Comparison of ENCODE assay signal across 24 cellular contexts in genomic region chr19:3053780-3054179, GRCh38. TPM values are rescaled to one million over a fixed set of nuclear protein-coding genes. Genes with fewer than 3 reads are reported as not detected.
A peak's percentile ranks its signal among the peaks of the same experiment; 100 is the strongest.
DNase-seq lines count a peak whose midpoint lies in the region; ATAC-seq and TF ChIP-seq lines count a peak whose summit lies in the region.
"Had no signal": no experiment of that assay in that cellular context is flagged by ENCODE, and none has a peak within 500 bp of the region (broad histone marks: within the 10 kb centered on the region; RNA-seq: fewer than 3 reads in every experiment).

No MANE protein-coding gene starts in this region.

- no peaks in the 10 kb centered on the region for H4K20me1 ChIP-seq in mammary epithelial cell (ENCODE audit: insufficient read depth, low read length)

- H3K36me3 ChIP-seq in breast epithelium (no peaks in the 10 kb centered on the region), mammary epithelial cell (ENCODE audit: insufficient read depth, low read length) (no peaks in the 10 kb centered on the region), RWPE2 (ENCODE audit: low read depth) (peaks cover 49% of the 10 kb centered on the region), lower lobe of right lung (peaks cover 65% of the 10 kb centered on the region), thymus (ENCODE audit: control insufficient read depth, insufficient read depth) (peaks cover 54% of the 10 kb centered on the region), mucosa of descending colon (ENCODE audit: low read depth) (peaks cover 5% of the 10 kb centered on the region)

- CTCF ChIA-PET in mammary epithelial cell (lab: Charles Lee; ENCODE audit: low non-redundant PET) = no interaction called here

- H3K27me3 ChIP-seq in breast epithelium (no peaks in the 10 kb centered on the region), mammary epithelial cell (ENCODE audit: insufficient read depth, low read length) (no peaks in the 10 kb centered on the region), RWPE2 (ENCODE audit: insufficient read depth, poor library complexity, severe bottlenecking) (no peaks in the 10 kb centered on the region), lower lobe of right lung (ENCODE audit: low read depth) (no peaks in the 10 kb centered on the region), thymus (ENCODE audit: control insufficient read depth, insufficient read depth) (no peaks in the 10 kb centered on the region)
- H3K27me3 ChIP-seq: BE2C had no signal

- TF ChIP-seq CTCF in breast epithelium (IDR thresholded peaks at IDR 0.05) (no peak), mammary epithelial cell (conservative IDR thresholded peaks at IDR 0.05 in 1 of 2, IDR thresholded peaks at IDR 0.05 in 1 of 2; ENCODE audit: extremely low read depth in 1 of 2, insufficient read depth in 1 of 2, low read depth in 1 of 2, low read length in 2 of 2) (no peak), RWPE2 (IDR thresholded peaks at IDR 0.05; ENCODE audit: poor library complexity, severe bottlenecking) (no peak), lower lobe of right lung (IDR thresholded peaks at IDR 0.05) (no peak), mucosa of descending colon (IDR thresholded peaks at IDR 0.05) (no peak)

- TF ChIP-seq POLR2A in breast epithelium (IDR thresholded peaks at IDR 0.05) = no peak

- ATAC-seq in RWPE2 (ENCODE audit: low read depth) = no peak
- ATAC-seq in lower lobe of right lung = no peak
- ATAC-seq in mucosa of descending colon = no peak
- ATAC-seq: Panc1 had no signal

- BruUV-seq in mammary epithelial cell (replicated peaks; lab: Mats Ljungman, UMichigan) = no TSS peak

- peaks cover 11 to 43% of the 10 kb centered on the region in 2 donors for H3K4me1 ChIP-seq in breast epithelium
- peaks cover 51% of the 10 kb centered on the region for H3K4me1 ChIP-seq in mammary epithelial cell (ENCODE audit: insufficient read depth, low read length)
- H3K4me1 ChIP-seq in RWPE2 (ENCODE audit: insufficient read depth, poor library complexity, severe bottlenecking) = peaks cover 36% of the 10 kb centered on the region
- peaks cover 37% of the 10 kb centered on the region for H3K4me1 ChIP-seq in lower lobe of right lung
- peaks cover 20% of the 10 kb centered on the region for H3K4me1 ChIP-seq in thymus (ENCODE audit: control insufficient read depth, insufficient read depth, low read length)
- peaks cover 18% of the 10 kb centered on the region for H3K4me1 ChIP-seq in mucosa of descending colon (ENCODE audit: low read depth)
- H3K4me1 ChIP-seq: HAP-1 had no signal

- dilution Hi-C loops in mammary epithelial cell (cut with HindIII; ENCODE audit: low sequenced_read_pairs) = loop anchor here (10.0 kb wide), 1 partner anchor 181 kb away; no protein-coding TSS in a partner anchor

- H3K9me3 ChIP-seq in breast epithelium (no peaks in the 10 kb centered on the region), mammary epithelial cell (replicated peaks; ENCODE audit: insufficient read depth, low read length) (no peaks in the 10 kb centered on the region), RWPE2 (ENCODE audit: severe bottlenecking) (no peaks in the 10 kb centered on the region), lower lobe of right lung (no peaks in the 10 kb centered on the region), thymus (ENCODE audit: control insufficient read depth) (no peaks in the 10 kb centered on the region), mucosa of descending colon (no peaks in the 10 kb centered on the region)
- H3K9me3 ChIP-seq: BE2C, HAP-1 had no signal

- in situ Hi-C loops in mammary epithelial cell (cut with MboI; ENCODE audit: low sequenced_read_pairs in 2 of 2) = no loop called here

- WGBS in mammary epithelial cell (ENCODE audit: low coverage, missing lambda C conversion rate) = 34% methylated on average over 14 of the region's 21 CpGs
- WGBS in thymus = 92% methylated on average over 21 of the region's 21 CpGs

- DNase-seq in breast epithelium (ENCODE audit: low spot score in 2 of 2) (no peak), mammary epithelial cell (no peak), RWPE2 (ENCODE audit: low spot score) (no peak), lower lobe of right lung (peak; percentile 36), dermis blood vessel endothelial cell (no peak), mucosa of descending colon (no peak), NCI-H128 (lab: John Stamatoyannopoulos, UW; ENCODE audit: unreplicated experiment) (no peak)
- DNase-seq: 8988T; BE2C; Calu3; CD4-positive, alpha-beta memory T cell; DMS53; EL; MM.1S; NCI-H1092; NCI-H2081; NCI-H446 treated with DMSO at 0.1 percent for 48 hours; NCI-H69; SHP77 had no signal

- H3K4me3 ChIP-seq in breast epithelium (no peak overlapping the region), mammary epithelial cell (replicated peaks in 1 of 3; ENCODE audit: insufficient read depth in 1 of 3, low read depth in 2 of 3, low read length in 3 of 3) (no peak overlapping the region), RWPE2 (ENCODE audit: severe bottlenecking) (no peak overlapping the region), lower lobe of right lung (no peak overlapping the region), thymus (ENCODE audit: low read length) (no peak overlapping the region), mucosa of descending colon (no peak overlapping the region)
- H3K4me3 ChIP-seq: GM12878, HAP-1 had no signal

- no peak overlapping the region for H2AFZ ChIP-seq in mammary epithelial cell (ENCODE audit: low read depth, low read length)

- intact Hi-C loops in breast epithelium (cut with DNase I; ENCODE audit: low total_unique reads) = loop anchor here (5.0 kb wide), 1 partner anchor 1619 kb away; the partner anchor contains the start of gene MYDGF
- intact Hi-C loops in mammary epithelial cell (cut with micrococcal nuclease) = no loop called here
- intact Hi-C loops in lower lobe of right lung (cut with DNase I) = no loop called here
- intact Hi-C loops in mucosa of descending colon (cut with DNase I, micrococcal nuclease) = no loop called here

- H3K27ac ChIP-seq in breast epithelium = peak overlapping the region; percentile 87 to 93
- H3K27ac ChIP-seq in mammary epithelial cell (ENCODE audit: insufficient read depth, low read depth, low read length) = no peak overlapping the region
- peak overlapping the region; percentile 96 for H3K27ac ChIP-seq in RWPE2 (ENCODE audit: poor library complexity, severe bottlenecking)
- no peak overlapping the region for H3K27ac ChIP-seq in lower lobe of right lung
- peak overlapping the region; percentile 59 for H3K27ac ChIP-seq in thymus (ENCODE audit: low read depth)
- H3K27ac ChIP-seq: HL-60 had no signal

- H3K9ac ChIP-seq in mammary epithelial cell (ENCODE audit: insufficient read depth, low read length) = no peak overlapping the region

- H3K4me2 ChIP-seq in mammary epithelial cell (ENCODE audit: insufficient read depth, low read depth, low read length) = no peak overlapping the region

- H3K79me2 ChIP-seq in mammary epithelial cell (ENCODE audit: insufficient read depth, low read length) = peaks cover 13% of the 10 kb centered on the region

RNA-seq across cellular contexts. Expression of gene TLE5, which starts 8.5 kb away (rescaled TPM):
- 100 to 1,000 TPM; 329 to 407 (median 397) TPM for total RNA-seq in breast epithelium
- 100 to 1,000 TPM; 348 to 349 TPM for total RNA-seq in mammary epithelial cell
- 370 TPM for polyA plus RNA-seq in mammary epithelial cell
- 319 TPM for polyA minus RNA-seq in mammary epithelial cell
- total RNA-seq in lower lobe of right lung = 413 TPM
- 540 TPM for polyA plus RNA-seq in thymus
- total RNA-seq in dermis blood vessel endothelial cell = 81.7 and 147 TPM in 2 replicates
- 100 to 1,000 TPM; 427 to 664 (median 556) TPM for total RNA-seq in mucosa of descending colon

RNA-seq across cellular contexts. Expression of gene TLE2, which starts 24.7 kb away (rescaled TPM):
- 10 to 100 TPM; 25.3 to 65.6 (median 35.1) TPM for total RNA-seq in breast epithelium
- 1 to 10 TPM; 4.8 to 7.2 TPM for total RNA-seq in mammary epithelial cell
- 0.87 TPM for polyA plus RNA-seq in mammary epithelial cell
- 0.78 TPM for polyA minus RNA-seq in mammary epithelial cell
- 42.7 TPM for total RNA-seq in lower lobe of right lung
- 16.8 TPM for polyA plus RNA-seq in thymus
- total RNA-seq in dermis blood vessel endothelial cell = 21.8 and 25.7 TPM in 2 replicates
- total RNA-seq in mucosa of descending colon = 10 to 100 TPM; 40.0 to 66.5 (median 63.5) TPM

RNA-seq across cellular contexts. Expression of gene GNA11, which starts 40.4 kb away (rescaled TPM):
- 10 to 100 TPM; 40.5 to 52.0 (median 42.3) TPM for total RNA-seq in breast epithelium
- 10 to 100 TPM; 68.1 to 91.4 TPM for total RNA-seq in mammary epithelial cell
- 67.4 TPM for polyA plus RNA-seq in mammary epithelial cell
- 86.9 TPM for polyA minus RNA-seq in mammary epithelial cell
- 60.6 TPM for total RNA-seq in lower lobe of right lung
- polyA plus RNA-seq in thymus = 18.4 TPM
- 80.8 and 87.2 TPM in 2 replicates for total RNA-seq in dermis blood vessel endothelial cell
- 100 to 1,000 TPM; 182 to 349 (median 234) TPM for total RNA-seq in mucosa of descending colon

Comparison
In these comparisons a context has a peak if more than half of its experiments do, and no peak if none do; other contexts are left out.
1. H3K27ac ChIP-seq: peak in breast epithelium (2 of 2), RWPE2 (single experiment) and thymus (single experiment); none in mammary epithelial cell (single experiment) and lower lobe of right lung (single experiment).